In genomic region chr22:39396156-39396796, GRCh38 we compare ENCODE assay signal across 1 cellular context.
A peak's percentile ranks its signal among the peaks of the same experiment; 100 is the strongest.
TF ChIP-seq lines count a peak whose summit lies in the region.

No MANE protein-coding gene starts in this region.

TF ChIP-seq in endothelial cell of umbilical vein, 7 proteins besides CTCF, POLR2A, EP300 and RAD21:
- TF ChIP-seq GATA2 (IDR thresholded peaks at IDR 0.05; ENCODE audit: insufficient read depth, insufficient read length, low read depth, low read length) (peak; percentile 25), MAX (IDR thresholded peaks at IDR 0.05; ENCODE audit: insufficient read depth, insufficient read length) (no peak)
